14 cellular contexts compared by ENCODE assay signal in the genomic region with DNA sequence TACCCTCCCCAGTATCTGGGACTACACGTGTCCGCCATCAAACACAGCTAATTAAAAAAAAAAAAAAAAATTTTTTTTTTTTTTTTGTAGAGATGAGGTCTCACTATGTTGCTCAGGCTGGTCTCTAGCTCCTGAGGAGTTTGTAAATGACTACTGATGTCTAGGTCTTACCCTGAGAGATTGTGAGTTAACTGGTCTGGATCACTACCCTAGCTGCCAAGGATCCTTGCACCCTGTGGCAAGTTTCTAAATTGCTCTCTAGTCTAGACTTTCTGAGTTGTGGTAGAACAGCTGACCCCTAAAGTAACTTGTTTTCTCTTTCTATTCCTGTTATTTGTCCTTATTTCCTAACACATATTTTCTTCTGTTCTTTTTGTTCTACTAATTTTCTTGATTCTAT. TPM values are rescaled to one million over a fixed set of nuclear protein-coding genes. Genes with fewer than 3 reads are reported as not detected.
DNase-seq lines count a peak whose midpoint lies in the region; ATAC-seq and TF ChIP-seq lines count a peak whose summit lies in the region.
"Had no signal": no experiment of that assay in that cellular context is flagged by ENCODE, and none has a peak within 500 bp of the region (broad histone marks: within the 10 kb centered on the region; RNA-seq: fewer than 3 reads in every experiment).

No MANE protein-coding gene starts in this region.

- no peaks in the 10 kb centered on the region for H3K4me1 ChIP-seq in psoas muscle
- H3K4me1 ChIP-seq in MM.1S (ENCODE audit: low read length) = peaks cover 1% of the 10 kb centered on the region; the same call in 1 of the 2 replicates
- H3K4me1 ChIP-seq: SJSA1 had no signal

- H3K36me3 ChIP-seq in psoas muscle (ENCODE audit: insufficient read depth in 1 of 2, low read depth in 1 of 2) (peaks cover 0 to 79% of the 10 kb centered on the region in 2 donors), MM.1S (replicated peaks; ENCODE audit: insufficient read depth, low read length) (no peaks in the 10 kb centered on the region; the same call in 1 of the 2 replicates)

- H2AFZ ChIP-seq in MM.1S (ENCODE audit: low read length) = no peak overlapping the region

- H3K9ac ChIP-seq in MM.1S (ENCODE audit: low read length) = no peak overlapping the region
- H3K9ac ChIP-seq: KMS-11 had no signal

- H3K79me2 ChIP-seq in MM.1S (ENCODE audit: low read length) = no peaks in the 10 kb centered on the region

- CTCF ChIA-PET in activated naive CD4-positive, alpha-beta T cell treated with anti-CD3 and anti-CD28 coated beads, Interleukin-2, amount 10 ng/mL, durations not matched to agents 7 days and 5 days (lab: Charles Lee) = no interaction called here

- TF ChIP-seq CTCF in psoas muscle (IDR thresholded peaks at IDR 0.05) (no peak), MM.1S (IDR thresholded peaks at IDR 0.05; ENCODE audit: low read length) (no peak)

- H3K36me3 Mint-ChIP-seq in activated naive CD4-positive, alpha-beta T cell treated with anti-CD3 and anti-CD28 coated beads, Interleukin-2, amount 50 U/mL, for 24 hours = peaks cover 3% of the 10 kb centered on the region
- peaks cover 27% of the 10 kb centered on the region for H3K36me3 Mint-ChIP-seq in activated naive CD4-positive, alpha-beta T cell treated with anti-CD3 and anti-CD28 coated beads, Interleukin-2, amount 10 ng/mL, durations not matched to agents 7 days and 5 days
- H3K36me3 Mint-ChIP-seq in stimulated activated effector memory CD8-positive, alpha-beta T cell treated with anti-CD3 and anti-CD28 coated beads, Interleukin-12 subunit alpha, Interleukin-12 subunit beta, amount 100 ng/mL, for 72 hours = peaks cover 54% of the 10 kb centered on the region

- no peak overlapping the region for H3K4me3 Mint-ChIP-seq in activated naive CD4-positive, alpha-beta T cell treated with anti-CD3 and anti-CD28 coated beads, Interleukin-2, amount 50 U/mL, for 24 hours
- H3K4me3 Mint-ChIP-seq in activated naive CD4-positive, alpha-beta T cell treated with anti-CD3 and anti-CD28 coated beads, Interleukin-2, amount 10 ng/mL, durations not matched to agents 7 days and 5 days = no peak overlapping the region
- no peak overlapping the region for H3K4me3 Mint-ChIP-seq in stimulated activated effector memory CD8-positive, alpha-beta T cell treated with anti-CD3 and anti-CD28 coated beads, Interleukin-12 subunit alpha, Interleukin-12 subunit beta, amount 100 ng/mL, for 72 hours

- no peaks in the 10 kb centered on the region for H3K9me2 ChIP-seq in MM.1S (replicated peaks; ENCODE audit: insufficient read depth, low read length)

- H3K4me3 ChIP-seq in psoas muscle = no peak overlapping the region
- no peak overlapping the region for H3K4me3 ChIP-seq in MM.1S (ENCODE audit: low read length)
- H3K4me3 ChIP-seq: SJSA1 had no signal

- no peak overlapping the region for H3K27ac ChIP-seq in psoas muscle
- no peak overlapping the region for H3K27ac ChIP-seq in MM.1S (ENCODE audit: low read length)
- H3K27ac ChIP-seq: KMS-11, SJSA1 had no signal

- H3K27ac Mint-ChIP-seq in activated naive CD4-positive, alpha-beta T cell treated with anti-CD3 and anti-CD28 coated beads, Interleukin-2, amount 50 U/mL, for 24 hours = peak overlapping the region; percentile 10
- H3K27ac Mint-ChIP-seq in activated naive CD4-positive, alpha-beta T cell treated with anti-CD3 and anti-CD28 coated beads, Interleukin-2, amount 10 ng/mL, durations not matched to agents 7 days and 5 days = no peak overlapping the region
- H3K27ac Mint-ChIP-seq in stimulated activated effector memory CD8-positive, alpha-beta T cell treated with anti-CD3 and anti-CD28 coated beads, Interleukin-12 subunit alpha, Interleukin-12 subunit beta, amount 100 ng/mL, for 72 hours = no peak overlapping the region

- H3K4me1 Mint-ChIP-seq in activated naive CD4-positive, alpha-beta T cell treated with anti-CD3 and anti-CD28 coated beads, Interleukin-2, amount 50 U/mL, for 24 hours = no peaks in the 10 kb centered on the region
- H3K4me1 Mint-ChIP-seq in activated naive CD4-positive, alpha-beta T cell treated with anti-CD3 and anti-CD28 coated beads, Interleukin-2, amount 10 ng/mL, durations not matched to agents 7 days and 5 days = no peaks in the 10 kb centered on the region
- no peaks in the 10 kb centered on the region for H3K4me1 Mint-ChIP-seq in stimulated activated effector memory CD8-positive, alpha-beta T cell treated with anti-CD3 and anti-CD28 coated beads, Interleukin-12 subunit alpha, Interleukin-12 subunit beta, amount 100 ng/mL, for 72 hours

- intact Hi-C loops in psoas muscle (cut with DNase I) = no loop called here

- DNase-seq in activated naive CD4-positive, alpha-beta T cell treated with anti-CD3 and anti-CD28 coated beads, Interleukin-2, amount 10 ng/mL, durations not matched to agents 7 days and 5 days = no peak
- DNase-seq in stimulated activated effector memory CD8-positive, alpha-beta T cell treated with anti-CD3 and anti-CD28 coated beads, Interleukin-12 subunit alpha, Interleukin-12 subunit beta, amount 100 ng/mL, for 72 hours (ENCODE audit: low spot score in 2 of 2) = no peak
- no peak for DNase-seq in NCI-H526 treated with DMSO at 0.1 percent for 48 hours (lab: John Stamatoyannopoulos, UW)
- no peak for DNase-seq in psoas muscle
- DNase-seq in MM.1S = no peak
- DNase-seq: C1 segment of cervical spinal cord, NCI-H1092 treated with DMSO at 0.1 percent for 48 hours, NCI-H2227 treated with DMSO at 0.1 percent for 48 hours, NCI-H524 had no signal

- H3K9me3 Mint-ChIP-seq in activated naive CD4-positive, alpha-beta T cell treated with anti-CD3 and anti-CD28 coated beads, Interleukin-2, amount 50 U/mL, for 24 hours = no peaks in the 10 kb centered on the region
- no peaks in the 10 kb centered on the region for H3K9me3 Mint-ChIP-seq in activated naive CD4-positive, alpha-beta T cell treated with anti-CD3 and anti-CD28 coated beads, Interleukin-2, amount 10 ng/mL, durations not matched to agents 7 days and 5 days
- no peaks in the 10 kb centered on the region for H3K9me3 Mint-ChIP-seq in stimulated activated effector memory CD8-positive, alpha-beta T cell treated with anti-CD3 and anti-CD28 coated beads, Interleukin-12 subunit alpha, Interleukin-12 subunit beta, amount 100 ng/mL, for 72 hours

- no peaks in the 10 kb centered on the region for H3K27me3 Mint-ChIP-seq in activated naive CD4-positive, alpha-beta T cell treated with anti-CD3 and anti-CD28 coated beads, Interleukin-2, amount 50 U/mL, for 24 hours
- H3K27me3 Mint-ChIP-seq in activated naive CD4-positive, alpha-beta T cell treated with anti-CD3 and anti-CD28 coated beads, Interleukin-2, amount 10 ng/mL, durations not matched to agents 7 days and 5 days = no peaks in the 10 kb centered on the region

- no peaks in the 10 kb centered on the region for H3F3A ChIP-seq in MM.1S (ENCODE audit: insufficient read depth, low read length)

- no peaks in the 10 kb centered on the region for H3K27me3 ChIP-seq in psoas muscle (ENCODE audit: insufficient read depth in 3 of 3, low read length in 2 of 3)
- H3K27me3 ChIP-seq in MM.1S (replicated peaks; ENCODE audit: insufficient read depth, low read length) = no peaks in the 10 kb centered on the region
- H3K27me3 ChIP-seq: SJSA1 had no signal

- H4K20me1 ChIP-seq in MM.1S (ENCODE audit: insufficient read depth, low read length) = no peaks in the 10 kb centered on the region

- 93 to 96% (median 94%) methylated on average over 2 of the region's 2 CpGs for WGBS in psoas muscle, 3 donors

- H3K4me2 ChIP-seq in MM.1S (ENCODE audit: low read depth, low read length) = no peak overlapping the region
- H3K4me2 ChIP-seq: KMS-11 had no signal

- ATAC-seq in GM18867 (IDR thresholded peaks at IDR 0.05; ENCODE audit: unreplicated experiment) (peak; percentile 52), HG03432 (IDR thresholded peaks at IDR 0.05; ENCODE audit: unreplicated experiment) (peak; percentile 58), psoas muscle (no peak)
- ATAC-seq in stimulated activated effector memory CD8-positive, alpha-beta T cell treated with anti-CD3 and anti-CD28 coated beads, Interleukin-12 subunit alpha, Interleukin-12 subunit beta, amount 100 ng/mL, for 72 hours = peak; percentile 70

- H3K9me3 ChIP-seq in psoas muscle = no peaks in the 10 kb centered on the region
- H3K9me3 ChIP-seq in MM.1S (replicated peaks; ENCODE audit: insufficient read depth, low read length) = no peaks in the 10 kb centered on the region
- H3K9me3 ChIP-seq: SJSA1 had no signal

RNA-seq across cellular contexts. Expression of a gene that starts 44.5 kb away (rescaled TPM):
- 10 to 100 TPM in 1 of 4 donors, 1 to 10 TPM in 3; 5.4 to 12.4 (median 6.2) TPM for total RNA-seq in psoas muscle
- 1 to 10 TPM; 3.8 to 9.3 (median 4.2) TPM for polyA plus RNA-seq in psoas muscle

RNA-seq across cellular contexts. Expression of a gene that starts 48.0 kb away (rescaled TPM):
- 10 to 100 TPM; 18.4 to 46.8 (median 33.2) TPM for total RNA-seq in psoas muscle
- 10 to 100 TPM; 17.7 to 43.5 (median 34.1) TPM for polyA plus RNA-seq in psoas muscle

RNA-seq across cellular contexts. Expression of a gene that starts 59.6 kb away (rescaled TPM):
- 10 to 100 TPM; 10.3 to 19.3 (median 15.7) TPM for total RNA-seq in psoas muscle
- polyA plus RNA-seq in psoas muscle = 10 to 100 TPM in 2 of 3 donors, 1 to 10 TPM in 1; 9.9 to 26.7 (median 13.4) TPM

Comparison
In these comparisons a context has a peak if more than half of its experiments do, and no peak if none do; other contexts are left out.
1. ATAC-seq: peak in GM18867 (single experiment), HG03432 (single experiment) and stimulated activated effector memory CD8-positive, alpha-beta T cell treated with anti-CD3 and anti-CD28 coated beads, Interleukin-12 subunit alpha, Interleukin-12 subunit beta, amount 100 ng/mL, for 72 hours (single experiment); none in psoas muscle (0 of 4).